8 cellular contexts compared by ENCODE assay signal in the genomic region with DNA sequence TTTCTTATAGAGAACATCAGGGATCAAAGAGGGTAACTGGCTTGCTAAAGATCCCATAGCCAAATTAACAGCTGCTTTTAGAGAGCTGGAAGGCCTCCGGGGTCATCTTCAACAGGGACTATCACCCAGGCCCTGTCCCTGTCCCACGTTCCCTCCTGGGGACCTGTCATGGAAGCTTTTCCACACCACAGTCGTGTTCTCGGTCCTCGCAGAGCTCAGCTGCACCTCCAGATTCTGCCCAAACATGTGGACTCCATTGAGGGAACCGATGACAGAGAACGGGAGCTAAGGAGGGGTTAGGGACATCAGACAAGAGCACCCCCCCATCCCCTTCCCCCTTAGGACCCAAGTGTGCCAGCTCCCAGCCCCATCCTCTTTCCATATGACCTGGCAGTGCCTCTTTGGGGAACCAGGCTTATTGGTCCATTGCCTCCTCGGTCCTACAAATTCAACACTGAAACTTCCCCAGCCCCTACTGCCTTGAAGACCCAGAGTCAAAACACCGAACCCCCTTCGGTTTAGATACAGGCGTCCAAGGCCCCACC. TPM values are rescaled to one million over a fixed set of nuclear protein-coding genes. Genes with fewer than 3 reads are reported as not detected.
DNase-seq lines count a peak whose midpoint lies in the region; ATAC-seq and TF ChIP-seq lines count a peak whose summit lies in the region.

No MANE protein-coding gene starts in this region.

- H3K4me1 ChIP-seq in GM23338 (ENCODE audit: insufficient read depth) (peaks cover 13% of the 10 kb centered on the region; the same call in 1 of the 2 replicates), foreskin keratinocyte (peaks cover 5% of the 10 kb centered on the region)

- H3K4me1 Mint-ChIP-seq in GM23338 (peaks cover 25% of the 10 kb centered on the region), WTC11 (peaks cover 31% of the 10 kb centered on the region)

- no peaks in the 10 kb centered on the region for H4K20me1 ChIP-seq in GM23338 (replicated peaks; ENCODE audit: insufficient read depth)

- no peaks in the 10 kb centered on the region for H3K9me2 ChIP-seq in GM23338 (ENCODE audit: insufficient read depth)

- H3K79me2 ChIP-seq in GM23338 (replicated peaks; ENCODE audit: insufficient read depth): no peaks in the 10 kb centered on the region

- H3K36me3 ChIP-seq in GM23338 (ENCODE audit: insufficient read depth): no peaks in the 10 kb centered on the region; the same call in 1 of the 2 replicates

- H3K36me3 Mint-ChIP-seq in GM23338 (ENCODE audit: low read depth) (peaks cover 9% of the 10 kb centered on the region; the same call in 2 of the 3 replicates), WTC11 (peaks cover 7% of the 10 kb centered on the region; the same call in 1 of the 2 replicates)

- DNase-seq in GM23338 (ENCODE audit: low spot score) (no peak), WTC11 (ENCODE audit: low spot score) (no peak), foreskin keratinocyte (no peak), skeletal muscle cell (ENCODE audit: low read depth) (no peak), NCI-H1105 treated with DMSO at 0.1 percent for 48 hours (lab: John Stamatoyannopoulos, UW) (no peak), omental fat pad (ENCODE audit: low spot score) (no peak)
- DNase-seq in activated CD4-positive, alpha-beta T cell treated with anti-CD3 and anti-CD28 coated beads for 4 hours: no peak

- H2AFZ ChIP-seq in GM23338: peak overlapping the region; percentile 0; the same call in 1 of the 2 replicates

- TF ChIP-seq CTCF in GM23338 (conservative IDR thresholded peaks at IDR 0.05; ENCODE audit: low read depth in 2 of 2): no peak
- no peak for TF ChIP-seq CTCF in WTC11 (IDR thresholded peaks at IDR 0.05)
- TF ChIP-seq CTCF in foreskin keratinocyte (conservative IDR thresholded peaks at IDR 0.05): no peak
- no peak for TF ChIP-seq CTCF in omental fat pad (IDR thresholded peaks at IDR 0.05)

- ATAC-seq in GM23338 (no peak), WTC11 (no peak), foreskin keratinocyte (no peak), GM21825 (IDR thresholded peaks at IDR 0.05; ENCODE audit: unreplicated experiment) (no peak), omental fat pad (ENCODE audit: low FRiP score) (no peak)

- H3K27ac ChIP-seq in GM23338 (ENCODE audit: low read depth) (no peak overlapping the region), foreskin keratinocyte (peak overlapping the region; percentile 80)

- H3K27me3 Mint-ChIP-seq in GM23338 (ENCODE audit: insufficient read depth, low read depth, poor library complexity) (peaks cover 28% of the 10 kb centered on the region), WTC11 (ENCODE audit: low read depth) (peaks cover 5% of the 10 kb centered on the region; the same call in 1 of the 2 replicates)

- peaks cover 13% of the 10 kb centered on the region for H3F3A ChIP-seq in GM23338 (replicated peaks; ENCODE audit: low read depth)

- POLR2A ChIA-PET in WTC11 (lab: Charles Lee): interaction anchor here (0.6 to 1.5 kb wide), 7 partner anchors 38 to 172 kb away, joined by 3 to 11 read pairs (median 6); partner anchors contain the start of genes PTOV1 and RRAS

- H3K27me3 ChIP-seq in GM23338 (ENCODE audit: insufficient read depth) (no peaks in the 10 kb centered on the region), foreskin keratinocyte (no peaks in the 10 kb centered on the region)

- H3K4me3 ChIP-seq in GM23338 (peak overlapping the region; percentile 52), skeletal muscle cell (ENCODE audit: low read depth, low read length) (peak overlapping the region; percentile 77)

- H3K9me3 Mint-ChIP-seq in GM23338 (no peaks in the 10 kb centered on the region; the same call in 2 of the 3 replicates), WTC11 (no peaks in the 10 kb centered on the region)

- H3K4me3 Mint-ChIP-seq in GM23338: peak overlapping the region; percentile 92
- peak overlapping the region; percentile 90 for H3K4me3 Mint-ChIP-seq in WTC11

- H3K27ac Mint-ChIP-seq in GM23338 (peak overlapping the region; percentile 99; the same call in 1 of the 2 replicates), WTC11 (peak overlapping the region; percentile 98)

- CTCF ChIA-PET in WTC11 (lab: Charles Lee): interaction anchor here (0.6 to 2.5 kb wide), 14 partner anchors 8 to 819 kb away, joined by 3 to 22 read pairs (median 6); partner anchors contain the start of genes AP2A1, PTOV1 and RUVBL2

- H3K4me2 ChIP-seq in GM23338: peak overlapping the region; percentile 50

TF ChIP-seq in GM23338, 12 proteins besides CTCF, POLR2A, EP300 and RAD21 (continues in another document):
- TF ChIP-seq EZH2phosphoT487 (IDR thresholded peaks at IDR 0.05; ENCODE audit: unreplicated experiment): no peak

TF ChIP-seq in WTC11, 78 proteins besides CTCF, POLR2A, EP300 and RAD21:
- no peak for TF ChIP-seq SP1 (CRISPR knock-in tag; conservative IDR thresholded peaks at IDR 0.05)

RNA-seq across cellular contexts. Expression of gene FUZ, which starts 0.6 kb away (rescaled TPM):
- 25.7 and 34.8 TPM in 2 replicates for total RNA-seq in GM23338 (2014; rRNA removed; shearing (Covaris generic))
- polyA plus RNA-seq in GM23338 (2016; fragmentation: Nextera tagmentation; extraction: Ambion mirVana): 24.3 TPM in 2 replicates
- 35.1 to 36.3 TPM (median 35.7 TPM) in 3 replicates for total RNA-seq in WTC11 (2021)
- total RNA-seq in foreskin keratinocyte: 10.6 and 12.3 TPM in 2 replicates
- polyA plus RNA-seq in foreskin keratinocyte: 13.1 and 15.7 TPM in 2 replicates
- total RNA-seq in omental fat pad: 10 to 100 TPM; 10.2 to 20.3 (median 17.0) TPM

RNA-seq across cellular contexts. Expression of gene MED25, which starts 5.6 kb away (rescaled TPM):
- total RNA-seq in GM23338 (2014; rRNA removed; shearing (Covaris generic)): 47.1 and 58.6 TPM in 2 replicates
- polyA plus RNA-seq in GM23338 (2016; fragmentation: Nextera tagmentation; extraction: Ambion mirVana) (45.6 and 46.4 TPM in 2 replicates), foreskin keratinocyte (37.8 and 41.5 TPM in 2 replicates)
- total RNA-seq in WTC11 (2021) (80.2 to 81.2 TPM (median 81.2 TPM) in 3 replicates), foreskin keratinocyte (24.8 and 25.8 TPM in 2 replicates), omental fat pad (10 to 100 TPM; 14.4 to 32.2 (median 19.6) TPM)

RNA-seq across cellular contexts. Expression of gene PTOV1, which starts 38.4 kb away (rescaled TPM):
- total RNA-seq in GM23338 (2014; rRNA removed; shearing (Covaris generic)): 194 and 209 TPM in 2 replicates
- polyA plus RNA-seq in GM23338 (2016; fragmentation: Nextera tagmentation; extraction: Ambion mirVana) (188 and 225 TPM in 2 replicates), foreskin keratinocyte (99.5 and 116 TPM in 2 replicates)
- total RNA-seq in WTC11 (2021) (296 to 316 TPM (median 306 TPM) in 3 replicates), foreskin keratinocyte (77.3 and 92.2 TPM in 2 replicates), omental fat pad (10 to 100 TPM; 37.3 to 64.8 (median 58.1) TPM)

RNA-seq across cellular contexts. Expression of gene AP2A1, which starts 45.7 kb away (rescaled TPM):
- 110 and 129 TPM in 2 replicates for total RNA-seq in GM23338 (2014; rRNA removed; shearing (Covaris generic))
- polyA plus RNA-seq in GM23338 (2016; fragmentation: Nextera tagmentation; extraction: Ambion mirVana) (34.1 and 37.2 TPM in 2 replicates), foreskin keratinocyte (58.2 and 60.9 TPM in 2 replicates)
- total RNA-seq in WTC11 (2021) (119 to 127 TPM (median 120 TPM) in 3 replicates), foreskin keratinocyte (68.0 and 70.1 TPM in 2 replicates), omental fat pad (10 to 100 TPM; 63.9 to 88.0 (median 72.4) TPM)

RNA-seq across cellular contexts. Expression of gene TSKS, which starts 49.4 kb away (rescaled TPM):
- total RNA-seq in GM23338 (2014; rRNA removed; shearing (Covaris generic)): not detected in 2 replicates
- 0.82 and 0.99 TPM in 2 replicates for polyA plus RNA-seq in GM23338 (2016; fragmentation: Nextera tagmentation; extraction: Ambion mirVana)
- 0.30 to 0.55 TPM (median 0.48 TPM) in 3 replicates for total RNA-seq in WTC11 (2021)
- 0.10 and 0.18 TPM in 2 replicates for total RNA-seq in foreskin keratinocyte
- polyA plus RNA-seq in foreskin keratinocyte: 0.13 and 0.15 TPM in 2 replicates
- total RNA-seq in omental fat pad: 10 to 100 TPM in 1 of 4 donors, under 1 TPM in 3; 0.36 to 14.2 (median 0.44) TPM
